In genomic region chr4:169239236-169239905, GRCh38 we compare ENCODE assay signal across 1 cellular context.
TF ChIP-seq lines count a peak whose summit lies in the region.

No MANE protein-coding gene starts in this region.

TF ChIP-seq in IMR-90, 13 proteins besides CTCF, POLR2A, EP300 and RAD21 (continued from another document):
- TF ChIP-seq USF2 (IDR thresholded peaks at IDR 0.05; ENCODE audit: low read depth, low read length): no peak
- no peak for TF ChIP-seq CEBPB (IDR thresholded peaks at IDR 0.05; ENCODE audit: low read depth, low read length)
- no peak for TF ChIP-seq MAFK (IDR thresholded peaks at IDR 0.05; ENCODE audit: low read depth, low read length)
- no peak for TF ChIP-seq BHLHE40 (IDR thresholded peaks at IDR 0.05; ENCODE audit: low read depth, low read length)
- no peak for TF ChIP-seq RCOR1 (IDR thresholded peaks at IDR 0.05; ENCODE audit: insufficient replicate concordance, low read length)
- TF ChIP-seq FOS (IDR thresholded peaks at IDR 0.05; ENCODE audit: low read depth, low read length): no peak
